1 cellular context compared by ENCODE assay signal in genomic region chr10:62860946-62861345, GRCh38.
TF ChIP-seq lines count a peak whose summit lies in the region.

No MANE protein-coding gene starts in this region.

TF ChIP-seq in WTC11, 78 proteins besides CTCF, POLR2A, EP300 and RAD21 (continued from another document):
- no peak for TF ChIP-seq ATF6 (CRISPR knock-in tag; IDR thresholded peaks at IDR 0.05)
- TF ChIP-seq ELF4 (CRISPR knock-in tag; IDR thresholded peaks at IDR 0.05; ENCODE audit: low read depth), result no peak
- TF ChIP-seq ZBTB21 (CRISPR knock-in tag; IDR thresholded peaks at IDR 0.05; ENCODE audit: borderline replicate concordance), result no peak
- TF ChIP-seq JUN (CRISPR knock-in tag; IDR thresholded peaks at IDR 0.05), result no peak
- TF ChIP-seq, protein P1, sequence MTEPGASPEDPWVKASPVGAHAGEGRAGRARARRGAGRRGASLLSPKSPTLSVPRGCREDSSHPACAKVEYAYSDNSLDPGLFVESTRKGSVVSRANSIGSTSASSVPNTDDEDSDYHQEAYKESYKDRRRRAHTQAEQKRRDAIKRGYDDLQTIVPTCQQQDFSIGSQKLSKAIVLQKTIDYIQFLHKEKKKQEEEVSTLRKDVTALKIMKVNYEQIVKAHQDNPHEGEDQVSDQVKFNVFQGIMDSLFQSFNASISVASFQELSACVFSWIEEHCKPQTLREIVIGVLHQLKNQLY (CRISPR knock-in tag; IDR thresholded peaks at IDR 0.05), result no peak
- TF ChIP-seq MAX (CRISPR knock-in tag; IDR thresholded peaks at IDR 0.05), result no peak
- no peak for TF ChIP-seq FOXK1 (CRISPR knock-in tag; IDR thresholded peaks at IDR 0.05)
- no peak for TF ChIP-seq ATF1 (CRISPR knock-in tag; IDR thresholded peaks at IDR 0.05)
- no peak for TF ChIP-seq ZNF317 (CRISPR knock-in tag; IDR thresholded peaks at IDR 0.05; ENCODE audit: borderline replicate concordance, low read depth)
